ENCODE assay signal across 30 cellular contexts in genomic region chr12:132486168-132486567, GRCh38. TPM values are rescaled to one million over a fixed set of nuclear protein-coding genes. Genes with fewer than 3 reads are reported as not detected.
DNase-seq lines count a peak whose midpoint lies in the region; ATAC-seq, FAIRE-seq and TF ChIP-seq lines count a peak whose summit lies in the region.
"Had no signal": no experiment of that assay in that cellular context is flagged by ENCODE, and none has a peak within 500 bp of the region (broad histone marks: within the 10 kb centered on the region; RNA-seq: fewer than 3 reads in every experiment).

No MANE protein-coding gene starts in this region.

- ATAC-seq in HG03175 (IDR thresholded peaks at IDR 0.05; ENCODE audit: unreplicated experiment) (no peak), upper lobe of right lung (no peak)
- ATAC-seq: A549, gastrocnemius medialis had no signal

- 72% methylated on average over 7 of the region's 8 CpGs; no CpG with 5 or more reads in 1 of the 2 experiments for WGBS in H1 (ENCODE audit: extremely low coverage in 1 of 2, insufficient coverage in 1 of 2, insufficient read length in 1 of 2, insufficient replicate concordance in 2 of 2, low coverage in 1 of 2, low lambda C conversion rate in 2 of 2, missing lambda C conversion rate in 1 of 2), 2 experiments

- H3F3A ChIP-seq in Loucy (ENCODE audit: low read depth) = peaks cover 3% of the 10 kb centered on the region; the same call in 1 of the 2 replicates

- H3K18ac ChIP-seq in H1 (ENCODE audit: extremely low read depth, low read length) = no peak overlapping the region

- POLR2A ChIA-PET in activated CD4-positive, alpha-beta memory T cell treated with anti-CD3 and anti-CD28 coated beads, Interleukin-2, amount 10 ng/mL, durations not matched to agents 7 days and 5 days (lab: Charles Lee) = interaction anchor here (1.0 to 1.5 kb wide), 3 partner anchors 9 to 25 kb away, joined by 3 to 11 read pairs (median 4); no protein-coding TSS in a partner anchor
- POLR2A ChIA-PET in activated CD4-positive, alpha-beta memory T cell treated with anti-CD3 and anti-CD28 coated beads for 36 hours (lab: Charles Lee) = no interaction called here
- POLR2A ChIA-PET in H1 (lab: Charles Lee; ENCODE audit: partially characterized antibody) = interaction anchor here (0.6 to 1.6 kb wide), 2 partner anchors 53 to 75 kb away, joined by 3 read pairs; no protein-coding TSS in a partner anchor

- H4K5ac ChIP-seq in H1 (ENCODE audit: insufficient read length, low read depth, low read length) = no peak overlapping the region

- intact Hi-C loops in activated CD4-positive, alpha-beta memory T cell treated with anti-CD3 and anti-CD28 coated beads for 36 hours (cut with micrococcal nuclease) = loop anchor here (5.0 kb wide), 2 partner anchors 299 to 539 kb away; partner anchors contain the start of gene EP400
- intact Hi-C loops in head of caudate nucleus (cut with DNase I) (no loop called here), upper lobe of right lung (cut with DNase I) (no loop called here)

- peaks cover 10% of the 10 kb centered on the region; the same call in 1 of the 2 replicates for H3K23me2 ChIP-seq in H1 (ENCODE audit: low read depth, low read length)

- H2BK15ac ChIP-seq in H1 (ENCODE audit: low read length) = no peak overlapping the region

- TF ChIP-seq RAD21 in H1 (IDR thresholded peaks at IDR 0.05 in 1 of 2, conservative IDR thresholded peaks at IDR 0.05 in 1 of 2; ENCODE audit: low read depth in 2 of 2, low read length in 2 of 2) = no peak

- no peak overlapping the region for H3K56ac ChIP-seq in H1 (replicated peaks; ENCODE audit: insufficient read length, low read depth, low read length)

- no peak overlapping the region for H3K14ac ChIP-seq in H1 (ENCODE audit: insufficient read length)

- no peak for DNase-seq in activated CD4-positive, alpha-beta memory T cell treated with anti-CD3 and anti-CD28 coated beads, Interleukin-2, amount 10 ng/mL, durations not matched to agents 7 days and 5 days
- no peak for DNase-seq in activated CD4-positive, alpha-beta memory T cell treated with anti-CD3 and anti-CD28 coated beads for 36 hours
- no peak for DNase-seq in H1 (ENCODE audit: low read depth in 1 of 2, low spot score in 2 of 2)
- peak; percentile 88 for DNase-seq in osteoblast (ENCODE audit: insufficient read length, low spot score, missing footprints)
- DNase-seq in head of caudate nucleus = no peak
- no peak for DNase-seq in upper lobe of right lung
- DNase-seq: activated CD4-positive, alpha-beta T cell treated with anti-CD3 and anti-CD28 coated beads for 4 hours; activated CD8-positive, alpha-beta memory T cell treated with anti-CD3 and anti-CD28 coated beads, Interleukin-2, amount 50 U/mL, for 48 hours; adrenal gland; Calu3; DND-41; esophagus squamous epithelium; gastrocnemius medialis; hypothalamus; Kasumi-1; NCI-H1694; NCI-H2171; NCI-H524; NK-92 treated with Interleukin-12 subunit alpha and Interleukin-12 subunit beta, amount 100 ng/mL, for 24 hours; PC-9; SIG-M5 had no signal

- no peak overlapping the region for H3K4me2 ChIP-seq in Loucy (ENCODE audit: low read depth, low read length, poor library complexity, severe bottlenecking)
- H3K4me2 ChIP-seq in H1 (ENCODE audit: insufficient read depth in 1 of 2, low read depth in 2 of 2, low read length in 2 of 2) = no peak overlapping the region
- H3K4me2 ChIP-seq in osteoblast (ENCODE audit: insufficient read depth, low read length) = no peak overlapping the region
- H3K4me2 ChIP-seq: A549, PC-9 had no signal

- TF ChIP-seq CTCF in Loucy (conservative IDR thresholded peaks at IDR 0.05; ENCODE audit: low read length) (no peak), H1 (IDR thresholded peaks at IDR 0.05; ENCODE audit: control extremely low read depth in 1 of 3, insufficient read depth in 1 of 3, low read depth in 1 of 3, low read length in 3 of 3) (no peak), osteoblast (IDR thresholded peaks at IDR 0.05; ENCODE audit: extremely low read depth, low read depth, low read length) (no peak), upper lobe of right lung (IDR thresholded peaks at IDR 0.05) (no peak)

- H2BK5ac ChIP-seq in H1 (ENCODE audit: low read depth, low read length) = no peak overlapping the region

- FAIRE-seq in H1 (lab: Jason Lieb, UNC) = no peak
- FAIRE-seq: A549, H54, islet of Langerhans had no signal

- H3K36me3 ChIP-seq in Loucy (ENCODE audit: insufficient read depth, low read length) (no peaks in the 10 kb centered on the region), H1 (ENCODE audit: control insufficient read depth in 2 of 4, insufficient read depth in 4 of 4, low read length in 3 of 4) (no peaks in the 10 kb centered on the region), osteoblast (ENCODE audit: insufficient read depth, low read length) (no peaks in the 10 kb centered on the region), upper lobe of right lung (no peaks in the 10 kb centered on the region)
- H3K36me3 ChIP-seq: adrenal gland, breast epithelium, esophagus squamous epithelium, gastrocnemius medialis had no signal

- H3K9me3 ChIP-seq in Loucy (ENCODE audit: insufficient read depth, low read depth, low read length) (no peaks in the 10 kb centered on the region), H1 (ENCODE audit: insufficient read depth in 2 of 2, low read depth in 1 of 2, low read length in 1 of 2) (no peaks in the 10 kb centered on the region), osteoblast (ENCODE audit: low read depth, low read length) (no peaks in the 10 kb centered on the region), upper lobe of right lung (no peaks in the 10 kb centered on the region)
- H3K9me3 ChIP-seq: A549, adrenal gland, breast epithelium, esophagus squamous epithelium, gastrocnemius medialis had no signal

- H3K4me3 Mint-ChIP-seq in activated CD4-positive, alpha-beta memory T cell treated with anti-CD3 and anti-CD28 coated beads, Interleukin-2, amount 10 ng/mL, durations not matched to agents 7 days and 5 days = no peak overlapping the region
- H3K4me3 Mint-ChIP-seq in activated CD4-positive, alpha-beta memory T cell treated with anti-CD3 and anti-CD28 coated beads for 36 hours = no peak overlapping the region

- no peaks in the 10 kb centered on the region for H3K9me3 Mint-ChIP-seq in activated CD4-positive, alpha-beta memory T cell treated with anti-CD3 and anti-CD28 coated beads, Interleukin-2, amount 10 ng/mL, durations not matched to agents 7 days and 5 days
- no peaks in the 10 kb centered on the region for H3K9me3 Mint-ChIP-seq in activated CD4-positive, alpha-beta memory T cell treated with anti-CD3 and anti-CD28 coated beads for 36 hours
- H3K9me3 Mint-ChIP-seq: type B pancreatic cell had no signal

- peaks cover 8% of the 10 kb centered on the region for H3K36me3 Mint-ChIP-seq in activated CD4-positive, alpha-beta memory T cell treated with anti-CD3 and anti-CD28 coated beads, Interleukin-2, amount 10 ng/mL, durations not matched to agents 7 days and 5 days (ENCODE audit: low read depth)
- no peaks in the 10 kb centered on the region for H3K36me3 Mint-ChIP-seq in activated CD4-positive, alpha-beta memory T cell treated with anti-CD3 and anti-CD28 coated beads for 36 hours
- H3K36me3 Mint-ChIP-seq: type B pancreatic cell had no signal

- peak overlapping the region; percentile 11 for H3K27ac Mint-ChIP-seq in activated CD4-positive, alpha-beta memory T cell treated with anti-CD3 and anti-CD28 coated beads, Interleukin-2, amount 10 ng/mL, durations not matched to agents 7 days and 5 days
- H3K27ac Mint-ChIP-seq in activated CD4-positive, alpha-beta memory T cell treated with anti-CD3 and anti-CD28 coated beads for 36 hours = no peak overlapping the region
- H3K27ac Mint-ChIP-seq: activated T-helper 2 cell treated with anti-CD3 and anti-CD28 coated beads, Interferon-gamma antibody, Interleukin-2, Interleukin-4, amounts not matched to agents 10 μg/mL and 5 μg/mL and 100 μg/mL, durations not matched to agents 14 hours and 24 hours and 36 hours; type B pancreatic cell had no signal

- H3K4ac ChIP-seq in H1 (replicated peaks; ENCODE audit: insufficient read length, low read depth, low read length) = no peak overlapping the region

- H3K79me1 ChIP-seq in H1 (ENCODE audit: low read depth, low read length) = no peaks in the 10 kb centered on the region

- H4K8ac ChIP-seq in H1 (ENCODE audit: extremely low read depth, insufficient read depth, low read length) = no peak overlapping the region

- CTCF ChIA-PET in activated CD4-positive, alpha-beta memory T cell treated with anti-CD3 and anti-CD28 coated beads, Interleukin-2, amount 10 ng/mL, durations not matched to agents 7 days and 5 days (lab: Charles Lee) = interaction anchor here (1.2 kb wide), 1 partner anchor 37 kb away, joined by 4 read pairs; no protein-coding TSS in a partner anchor
- CTCF ChIA-PET in activated CD4-positive, alpha-beta memory T cell treated with anti-CD3 and anti-CD28 coated beads for 36 hours (lab: Charles Lee) = interaction anchor here (1.2 kb wide), 1 partner anchor 75 kb away, joined by 4 read pairs; no protein-coding TSS in a partner anchor
- CTCF ChIA-PET in H1 (lab: Charles Lee; ENCODE audit: partially characterized antibody) = interaction anchor here (0.6 to 2.5 kb wide), 11 partner anchors 10 to 129 kb away, joined by 3 to 11 read pairs (median 4); no protein-coding TSS in a partner anchor

- H3K9me2 ChIP-seq in Loucy (replicated peaks; ENCODE audit: low read depth, low read length) = no peaks in the 10 kb centered on the region

- H3K27ac ChIP-seq in H1 (ENCODE audit: low read depth, low read length) (no peak overlapping the region), osteoblast (ENCODE audit: low read depth, low read length) (no peak overlapping the region), upper lobe of right lung (no peak overlapping the region)
- H3K27ac ChIP-seq: A549, adrenal gland, breast epithelium, coronary artery, esophagus squamous epithelium, gastrocnemius medialis, PC-9 had no signal

- no peak overlapping the region for H3K23ac ChIP-seq in H1 (ENCODE audit: insufficient read length)

- H2AFZ ChIP-seq in Loucy (ENCODE audit: low read length) = no peak overlapping the region
- no peak overlapping the region for H2AFZ ChIP-seq in H1 (ENCODE audit: low read length)
- no peak overlapping the region for H2AFZ ChIP-seq in osteoblast (ENCODE audit: low read length)
- H2AFZ ChIP-seq: PC-9 had no signal

- no peak overlapping the region for H2BK20ac ChIP-seq in H1 (ENCODE audit: low read length)

- no peak overlapping the region for H2BK120ac ChIP-seq in H1 (replicated peaks; ENCODE audit: low read depth, low read length)

- no peak for TF ChIP-seq POLR2A in H1 (IDR thresholded peaks at IDR 0.05; ENCODE audit: control extremely low read depth in 1 of 2, low read depth in 2 of 2, low read length in 2 of 2)

- H3K79me2 ChIP-seq in Loucy (ENCODE audit: insufficient read depth, low read length) (peaks cover 10% of the 10 kb centered on the region), H1 (ENCODE audit: control insufficient read depth in 1 of 2, insufficient read depth in 2 of 2, low read length in 2 of 2) (peaks cover 0 to 5% of the 10 kb centered on the region in 2 experiments; a peak in 3 of 4 replicates), osteoblast (ENCODE audit: insufficient read depth, low read length) (peaks cover 6% of the 10 kb centered on the region)

- TF ChIP-seq EP300 in H1 (IDR thresholded peaks at IDR 0.05; ENCODE audit: borderline replicate concordance in 1 of 2, low read depth in 2 of 2, low read length in 2 of 2) = no peak

- peaks cover 3% of the 10 kb centered on the region for H3K27me3 Mint-ChIP-seq in activated CD4-positive, alpha-beta memory T cell treated with anti-CD3 and anti-CD28 coated beads, Interleukin-2, amount 10 ng/mL, durations not matched to agents 7 days and 5 days
- no peaks in the 10 kb centered on the region for H3K27me3 Mint-ChIP-seq in activated CD4-positive, alpha-beta memory T cell treated with anti-CD3 and anti-CD28 coated beads for 36 hours

- no peak overlapping the region for H2BK12ac ChIP-seq in H1 (ENCODE audit: low read depth, low read length)

- no peak overlapping the region for H4K91ac ChIP-seq in H1 (replicated peaks; ENCODE audit: insufficient read length, low read length)

- no peak overlapping the region for H2AK5ac ChIP-seq in H1 (ENCODE audit: low read depth, low read length)

- peaks cover 39% of the 10 kb centered on the region for H3K4me1 ChIP-seq in Loucy (ENCODE audit: insufficient read depth, low read length, poor library complexity, severe bottlenecking)
- peaks cover 0 to 9% (median 1%) of the 10 kb centered on the region in 4 experiments; a peak in 2 of 7 replicates for H3K4me1 ChIP-seq in H1 (replicated peaks in 1 of 4; ENCODE audit: control insufficient read depth in 3 of 4, insufficient read depth in 4 of 4, low read length in 3 of 4)
- H3K4me1 ChIP-seq in osteoblast (ENCODE audit: insufficient read depth, low read length) = peaks cover 2% of the 10 kb centered on the region
- H3K4me1 ChIP-seq in upper lobe of right lung = peaks cover 12% of the 10 kb centered on the region

- H3K4me3 ChIP-seq in Loucy (ENCODE audit: low read length, poor library complexity, severe bottlenecking) (no peak overlapping the region), H1 (ENCODE audit: extremely low read depth in 1 of 4, insufficient read depth in 2 of 4, low read depth in 3 of 4, low read length in 4 of 4) (no peak overlapping the region), osteoblast (ENCODE audit: insufficient read depth, low read length) (no peak overlapping the region), upper lobe of right lung (no peak overlapping the region)
- H3K4me3 ChIP-seq: A549, adrenal gland, breast epithelium, coronary artery, esophagus squamous epithelium, gastrocnemius medialis, PC-9 had no signal

- H3K9ac ChIP-seq in Loucy (ENCODE audit: low read depth, low read length, poor library complexity, severe bottlenecking) = peak overlapping the region; percentile 99
- H3K9ac ChIP-seq in H1 (replicated peaks in 1 of 4; ENCODE audit: extremely low read depth in 1 of 4, low read depth in 3 of 4, low read length in 3 of 4) = no peak overlapping the region

- H3K27me3 ChIP-seq in Loucy (ENCODE audit: insufficient read depth, low read length, poor library complexity, severe bottlenecking) = no peaks in the 10 kb centered on the region
- H3K27me3 ChIP-seq in H1 (replicated peaks in 1 of 4; ENCODE audit: control insufficient read depth in 3 of 4, extremely low read depth in 1 of 4, insufficient read depth in 3 of 4, low read length in 3 of 4) = peaks cover 42 to 85% (median 76%) of the 10 kb centered on the region in 4 experiments
- peaks cover 3% of the 10 kb centered on the region for H3K27me3 ChIP-seq in osteoblast (ENCODE audit: insufficient read depth, low read length)
- H3K27me3 ChIP-seq in upper lobe of right lung = no peaks in the 10 kb centered on the region
- H3K27me3 ChIP-seq: adrenal gland had no signal

- H3K4me1 Mint-ChIP-seq in activated CD4-positive, alpha-beta memory T cell treated with anti-CD3 and anti-CD28 coated beads, Interleukin-2, amount 10 ng/mL, durations not matched to agents 7 days and 5 days = peaks cover 27% of the 10 kb centered on the region
- peaks cover 25% of the 10 kb centered on the region for H3K4me1 Mint-ChIP-seq in activated CD4-positive, alpha-beta memory T cell treated with anti-CD3 and anti-CD28 coated beads for 36 hours (ENCODE audit: low read depth)

- H4K20me1 ChIP-seq in Loucy (ENCODE audit: insufficient read depth, low read length, poor library complexity, severe bottlenecking) = peaks cover 5% of the 10 kb centered on the region
- H4K20me1 ChIP-seq in H1 (replicated peaks in 1 of 2; ENCODE audit: control insufficient read depth in 1 of 2, insufficient read depth in 2 of 2, low read length in 2 of 2) = peaks cover 5 to 6% of the 10 kb centered on the region in 2 experiments
- H4K20me1 ChIP-seq in osteoblast (ENCODE audit: insufficient read depth, low read length) = peaks cover 5% of the 10 kb centered on the region

RNA-seq across cellular contexts. Expression of gene FBRSL1, which starts 3.8 kb away (rescaled TPM):
- 10 to 100 TPM; 36.7 to 47.0 TPM for total RNA-seq in activated CD4-positive, alpha-beta memory T cell treated with anti-CD3 and anti-CD28 coated beads, Interleukin-2, amount 10 ng/mL, durations not matched to agents 7 days and 5 days
- 10 to 100 TPM; 38.8 to 41.7 TPM for total RNA-seq in activated CD4-positive, alpha-beta memory T cell treated with anti-CD3 and anti-CD28 coated beads for 36 hours
- 109 and 123 TPM in 2 replicates for total RNA-seq in H1 (2021; fragmentation: NEBNext Ultra II Directional; extraction: Animal tissue kit (Norgen Biotek cat#: 25700))
- 18.4 and 78.9 TPM in 2 replicates for polyA plus RNA-seq in H1 (2011; rRNA removed)
- polyA plus RNA-seq in H1 (2011; cell fraction: cytosol; rRNA removed) = 13.8 TPM
- polyA plus RNA-seq in H1 (2011; cell fraction: nucleus; rRNA removed) = 51.7 TPM
- 70.6 to 100 TPM (median 74.4 TPM) in 4 replicates for polyA plus RNA-seq in H1 (2012, experiment 1 of 2)
- 111 TPM for polyA plus RNA-seq in H1 (2012, experiment 2 of 2)
- 79.0 TPM for polyA plus RNA-seq in H1 (2013, experiment 1 of 2)
- polyA plus RNA-seq in H1 (2013, experiment 2 of 2) = 73.0 TPM
- 1.7 and 39.3 TPM in 2 replicates for polyA minus RNA-seq in H1 (2011; rRNA and poly(A)+ RNA removed)
- 52.3 TPM for polyA minus RNA-seq in H1 (2011; cell fraction: cytosol; rRNA and poly(A)+ RNA removed)
- polyA minus RNA-seq in H1 (2011; cell fraction: nucleus; rRNA and poly(A)+ RNA removed) = 28.5 TPM
- total RNA-seq in osteoblast (2.7 and 12.3 TPM in 2 replicates), upper lobe of right lung (49.5 TPM)
